15 cellular contexts compared by ENCODE assay signal in the genomic region with DNA sequence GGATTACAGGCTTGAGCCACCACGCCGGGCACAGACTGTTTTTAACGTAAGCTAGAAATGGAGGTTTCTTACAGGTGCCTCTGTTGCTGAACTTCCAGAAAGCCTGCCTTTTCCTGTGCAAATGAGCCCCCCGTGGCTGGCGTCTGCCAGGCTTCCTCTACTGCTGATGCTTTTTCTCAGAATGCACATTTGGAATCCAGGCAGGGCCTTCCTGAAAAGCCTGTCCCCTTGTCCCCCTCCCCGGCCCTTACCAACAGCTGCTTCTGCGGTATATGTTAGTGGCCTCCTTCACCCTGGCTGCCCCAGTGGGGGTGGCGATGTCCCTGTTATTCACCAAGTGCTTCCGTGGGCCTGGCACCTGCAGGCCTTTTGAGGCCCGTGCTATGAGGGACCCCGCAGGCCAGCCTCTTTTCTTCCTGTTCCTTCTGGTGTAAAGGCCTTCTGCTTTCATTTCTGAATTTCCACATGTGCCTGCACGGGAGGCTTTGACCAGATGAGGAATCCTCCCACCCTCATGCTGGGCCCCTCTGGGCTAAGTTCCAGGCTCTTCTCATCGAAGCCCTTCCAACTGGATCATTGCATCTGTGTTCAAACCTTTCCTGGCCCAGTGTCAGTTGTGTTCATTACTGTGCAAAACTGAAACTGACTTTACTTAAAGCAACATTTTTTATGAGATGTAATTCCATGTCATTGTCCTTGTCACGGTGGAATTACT. TPM values are rescaled to one million over a fixed set of nuclear protein-coding genes. Genes with fewer than 3 reads are reported as not detected.
DNase-seq lines count a peak whose midpoint lies in the region; ATAC-seq and TF ChIP-seq lines count a peak whose summit lies in the region.
"Had no signal": no experiment of that assay in that cellular context is flagged by ENCODE, and none has a peak within 500 bp of the region (broad histone marks: within the 10 kb centered on the region; RNA-seq: fewer than 3 reads in every experiment).

No MANE protein-coding gene starts in this region.

- H3K4me3 Mint-ChIP-seq in T-helper 1 cell treated with Interleukin-12 subunit alpha and Interleukin-12 subunit beta and Interleukin-4 antibody, amounts not matched to agents 30 μg/mL and 1 μg/mL, for 36 hours, result no peak overlapping the region
- no peak overlapping the region for H3K4me3 Mint-ChIP-seq in activated T-helper 17 cell treated with anti-CD3 and anti-CD28 coated beads, Interleukin-2, amount 50 U/mL, for 72 hours

- no peaks in the 10 kb centered on the region for H3K9me3 ChIP-seq in sigmoid colon

- intact Hi-C loops in sigmoid colon (cut with DNase I), result no loop called here

- TF ChIP-seq POLR2A in sigmoid colon (IDR thresholded peaks at IDR 0.05), result no peak

- H3K27ac Mint-ChIP-seq in T-helper 1 cell treated with Interleukin-12 subunit alpha and Interleukin-12 subunit beta and Interleukin-4 antibody, amounts not matched to agents 30 μg/mL and 1 μg/mL, for 36 hours, result peak overlapping the region; percentile 65
- H3K27ac Mint-ChIP-seq in activated T-helper 17 cell treated with anti-CD3 and anti-CD28 coated beads, Interleukin-2, amount 50 U/mL, for 72 hours, result peak overlapping the region; percentile 69

- no peak for TF ChIP-seq CTCF in fibroblast of villous mesenchyme (IDR thresholded peaks at IDR 0.05; ENCODE audit: insufficient read depth, low read depth, low read length)
- TF ChIP-seq CTCF in sigmoid colon (IDR thresholded peaks at IDR 0.05), result no peak
- no peak for TF ChIP-seq CTCF in RWPE1 (conservative IDR thresholded peaks at IDR 0.05; ENCODE audit: low read depth)

- no peak for TF ChIP-seq EP300 in sigmoid colon (IDR thresholded peaks at IDR 0.05)

- no peaks in the 10 kb centered on the region for H3K27me3 ChIP-seq in sigmoid colon

- POLR2A ChIA-PET in RWPE1 (lab: Yijun Ruan, JAX; ENCODE audit: low non-redundant PET), result no interaction called here

- H3K27me3 Mint-ChIP-seq in T-helper 1 cell treated with Interleukin-12 subunit alpha and Interleukin-12 subunit beta and Interleukin-4 antibody, amounts not matched to agents 30 μg/mL and 1 μg/mL, for 36 hours (ENCODE audit: low read depth), result no peaks in the 10 kb centered on the region
- H3K27me3 Mint-ChIP-seq in activated T-helper 17 cell treated with anti-CD3 and anti-CD28 coated beads, Interleukin-2, amount 50 U/mL, for 72 hours, result no peaks in the 10 kb centered on the region

- WGBS in sigmoid colon, 2 donors, result 54 to 59% methylated on average over 14 of the region's 14 CpGs

- CTCF ChIA-PET in RWPE1 (lab: Yijun Ruan, JAX), result no interaction called here

- peaks cover 14% of the 10 kb centered on the region for H3K4me1 Mint-ChIP-seq in T-helper 1 cell treated with Interleukin-12 subunit alpha and Interleukin-12 subunit beta and Interleukin-4 antibody, amounts not matched to agents 30 μg/mL and 1 μg/mL, for 36 hours (ENCODE audit: low read depth)
- no peaks in the 10 kb centered on the region for H3K4me1 Mint-ChIP-seq in activated T-helper 17 cell treated with anti-CD3 and anti-CD28 coated beads, Interleukin-2, amount 50 U/mL, for 72 hours

- peaks cover 0 to 89% (median 55%) of the 10 kb centered on the region in 4 donors for H3K36me3 ChIP-seq in sigmoid colon

- no peak overlapping the region for H3K27ac ChIP-seq in sigmoid colon
- no peak overlapping the region for H3K27ac ChIP-seq in RWPE1

- no peak for ATAC-seq in activated T-helper 17 cell treated with anti-CD3 and anti-CD28 coated beads, Interleukin-2, amount 50 U/mL, for 72 hours (replicated peaks)
- no peak for ATAC-seq in GM21381 (IDR thresholded peaks at IDR 0.05; ENCODE audit: unreplicated experiment)

- no peaks in the 10 kb centered on the region for H3K9me3 Mint-ChIP-seq in T-helper 1 cell treated with Interleukin-12 subunit alpha and Interleukin-12 subunit beta and Interleukin-4 antibody, amounts not matched to agents 30 μg/mL and 1 μg/mL, for 36 hours
- no peaks in the 10 kb centered on the region for H3K9me3 Mint-ChIP-seq in activated T-helper 17 cell treated with anti-CD3 and anti-CD28 coated beads, Interleukin-2, amount 50 U/mL, for 72 hours

- no peak for DNase-seq in T-helper 1 cell
- DNase-seq in fibroblast of villous mesenchyme (ENCODE audit: low read depth), result peak; percentile 67
- peak; percentile 64 for DNase-seq in sigmoid colon
- DNase-seq in RWPE1 (ENCODE audit: low spot score), result no peak
- no peak for DNase-seq in SHP77 treated with DMSO at 0.1 percent for 48 hours (lab: John Stamatoyannopoulos, UW)
- DNase-seq: 8988T; effector CD4-positive, alpha-beta T cell; GF-D8; retina; stimulated activated CD4-positive, alpha-beta T cell treated with anti-CD3 and anti-CD28 coated beads, Interleukin-2, amount 100 ng/mL, for 48 hours had no signal

- H3K36me3 Mint-ChIP-seq in T-helper 1 cell treated with Interleukin-12 subunit alpha and Interleukin-12 subunit beta and Interleukin-4 antibody, amounts not matched to agents 30 μg/mL and 1 μg/mL, for 36 hours (ENCODE audit: low read depth), result peaks cover 53% of the 10 kb centered on the region
- H3K36me3 Mint-ChIP-seq in activated T-helper 17 cell treated with anti-CD3 and anti-CD28 coated beads, Interleukin-2, amount 50 U/mL, for 72 hours (ENCODE audit: low read depth), result peaks cover 93% of the 10 kb centered on the region

- H3K4me1 ChIP-seq in sigmoid colon, result no peaks in the 10 kb centered on the region

- H3K4me3 ChIP-seq in fibroblast of villous mesenchyme (ENCODE audit: low read depth, low read length) (no peak overlapping the region), sigmoid colon (no peak overlapping the region)

RNA-seq across cellular contexts. Expression of gene CNDP2, which starts 10.4 kb away (rescaled TPM):
- 100 to 1,000 TPM; 141 to 217 TPM for total RNA-seq in activated T-helper 17 cell treated with anti-CD3 and anti-CD28 coated beads, Interleukin-2, amount 50 U/mL, for 72 hours
- total RNA-seq in fibroblast of villous mesenchyme (29.6 and 38.4 TPM in 2 replicates), sigmoid colon (10 to 100 TPM; 29.3 to 53.5 (median 46.4) TPM)
- polyA plus RNA-seq in sigmoid colon, result 100 to 1,000 TPM; 114 to 179 (median 132) TPM

RNA-seq across cellular contexts. Expression of gene CNDP1, which starts 27.7 kb away (rescaled TPM):
- total RNA-seq in activated T-helper 17 cell treated with anti-CD3 and anti-CD28 coated beads, Interleukin-2, amount 50 U/mL, for 72 hours, result under 1 TPM in 1 of 2 donors, not detected in 1; 0.26 TPM
- total RNA-seq in fibroblast of villous mesenchyme, result not detected in 2 replicates
- total RNA-seq in sigmoid colon, result not detected
- under 1 TPM in 2 of 3 donors, not detected in 1; 0.10 to 0.60 TPM for polyA plus RNA-seq in sigmoid colon
- total RNA-seq: glomerular endothelial cell, kidney epithelial cell had no signal

RNA-seq across cellular contexts. Expression of gene DIPK1C, which starts 49.5 kb away (rescaled TPM):
- not detected for total RNA-seq in activated T-helper 17 cell treated with anti-CD3 and anti-CD28 coated beads, Interleukin-2, amount 50 U/mL, for 72 hours
- total RNA-seq in fibroblast of villous mesenchyme (not detected in 2 replicates), sigmoid colon (1 to 10 TPM in 2 of 4 donors, under 1 TPM in 1, not detected in 1; 0.82 to 1.1 (median 1.1) TPM)
- polyA plus RNA-seq in sigmoid colon, result under 1 TPM in 1 of 3 donors, not detected in 2; 0.48 TPM
- total RNA-seq: glomerular endothelial cell, kidney epithelial cell had no signal

Comparison
In these comparisons a context has a peak if more than half of its experiments do, and no peak if none do; other contexts are left out.
1. DNase-seq: peak in fibroblast of villous mesenchyme (single experiment) and sigmoid colon (single experiment); none in T-helper 1 cell (0 of 5), RWPE1 (single experiment) and SHP77 treated with DMSO at 0.1 percent for 48 hours (single experiment).